1 cellular context compared by ENCODE assay signal in the genomic region with DNA sequence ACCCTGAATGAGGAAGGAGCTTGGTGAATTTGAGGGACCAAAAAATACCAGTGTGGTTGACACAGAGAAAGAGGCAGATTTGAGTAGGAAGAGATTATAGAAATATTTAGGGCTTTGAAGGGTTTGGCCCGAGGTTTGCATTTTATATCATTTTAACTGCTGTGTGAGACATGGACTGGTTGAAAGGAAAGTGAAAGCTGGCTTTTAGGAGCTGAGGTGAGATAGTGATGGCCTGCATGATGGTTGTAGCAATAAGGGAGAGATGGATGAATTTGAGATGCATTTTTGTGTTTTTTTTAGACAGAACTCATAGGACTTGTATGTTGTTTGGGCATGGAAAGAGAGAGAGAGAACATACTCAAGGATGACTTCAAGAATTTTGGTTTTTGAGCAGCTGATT.
TF ChIP-seq lines count a peak whose summit lies in the region.

No MANE protein-coding gene starts in this region.

TF ChIP-seq in IMR-90, 13 proteins besides CTCF, POLR2A, EP300 and RAD21:
- TF ChIP-seq RCOR1 (IDR thresholded peaks at IDR 0.05; ENCODE audit: insufficient replicate concordance, low read length) (no peak), MAFK (IDR thresholded peaks at IDR 0.05; ENCODE audit: low read depth, low read length) (no peak), NFE2L2 (IDR thresholded peaks at IDR 0.05; ENCODE audit: low read depth, low read length) (no peak), MAZ (IDR thresholded peaks at IDR 0.05; ENCODE audit: borderline replicate concordance, low read depth, low read length) (no peak), MXI1 (IDR thresholded peaks at IDR 0.05; ENCODE audit: borderline replicate concordance, low read depth, low read length) (no peak), CEBPB (IDR thresholded peaks at IDR 0.05; ENCODE audit: low read depth, low read length) (no peak), FOS (IDR thresholded peaks at IDR 0.05; ENCODE audit: low read depth, low read length) (no peak), SMC3 (IDR thresholded peaks at IDR 0.05; ENCODE audit: low read depth, low read length) (no peak), BHLHE40 (IDR thresholded peaks at IDR 0.05; ENCODE audit: low read depth, low read length) (no peak), RFX5 (IDR thresholded peaks at IDR 0.05; ENCODE audit: low read depth, low read length) (no peak), USF2 (IDR thresholded peaks at IDR 0.05; ENCODE audit: low read depth, low read length) (no peak), CHD1 (IDR thresholded peaks at IDR 0.05; ENCODE audit: low read depth, low read length) (no peak)
- TF ChIP-seq, protein P1, sequence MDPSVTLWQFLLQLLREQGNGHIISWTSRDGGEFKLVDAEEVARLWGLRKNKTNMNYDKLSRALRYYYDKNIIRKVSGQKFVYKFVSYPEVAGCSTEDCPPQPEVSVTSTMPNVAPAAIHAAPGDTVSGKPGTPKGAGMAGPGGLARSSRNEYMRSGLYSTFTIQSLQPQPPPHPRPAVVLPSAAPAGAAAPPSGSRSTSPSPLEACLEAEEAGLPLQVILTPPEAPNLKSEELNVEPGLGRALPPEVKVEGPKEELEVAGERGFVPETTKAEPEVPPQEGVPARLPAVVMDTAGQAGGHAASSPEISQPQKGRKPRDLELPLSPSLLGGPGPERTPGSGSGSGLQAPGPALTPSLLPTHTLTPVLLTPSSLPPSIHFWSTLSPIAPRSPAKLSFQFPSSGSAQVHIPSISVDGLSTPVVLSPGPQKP (IDR thresholded peaks at IDR 0.05; ENCODE audit: borderline replicate concordance, low read depth, low read length) = no peak
